ENCODE assay signal across 1 cellular context in genomic region chr11:4385978-4386740, GRCh38.
A peak's percentile ranks its signal among the peaks of the same experiment; 100 is the strongest.
TF ChIP-seq lines count a peak whose summit lies in the region.

No MANE protein-coding gene starts in this region.

TF ChIP-seq in HepG2, 621 proteins besides CTCF, POLR2A, EP300 and RAD21:
- TF ChIP-seq, protein P1, sequence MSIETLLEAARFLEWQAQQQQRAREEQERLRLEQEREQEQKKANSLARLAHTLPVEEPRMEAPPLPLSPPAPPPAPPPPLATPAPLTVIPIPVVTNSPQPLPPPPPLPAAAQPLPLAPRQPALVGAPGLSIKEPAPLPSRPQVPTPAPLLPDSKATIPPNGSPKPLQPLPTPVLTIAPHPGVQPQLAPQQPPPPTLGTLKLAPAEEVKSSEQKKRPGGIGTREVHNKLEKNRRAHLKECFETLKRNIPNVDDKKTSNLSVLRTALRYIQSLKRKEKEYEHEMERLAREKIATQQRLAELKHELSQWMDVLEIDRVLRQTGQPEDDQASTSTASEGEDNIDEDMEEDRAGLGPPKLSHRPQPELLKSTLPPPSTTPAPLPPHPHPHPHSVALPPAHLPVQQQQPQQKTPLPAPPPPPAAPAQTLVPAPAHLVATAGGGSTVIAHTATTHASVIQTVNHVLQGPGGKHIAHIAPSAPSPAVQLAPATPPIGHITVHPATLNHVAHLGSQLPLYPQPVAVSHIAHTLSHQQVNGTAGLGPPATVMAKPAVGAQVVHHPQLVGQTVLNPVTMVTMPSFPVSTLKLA (IDR thresholded peaks at IDR 0.05): peak; percentile 97
- TF ChIP-seq TEAD2 (CRISPR knock-in tag; IDR thresholded peaks at IDR 0.05) (no peak), GFI1 (CRISPR knock-in tag; IDR thresholded peaks at IDR 0.05; ENCODE audit: borderline replicate concordance) (no peak), ZNF3 (CRISPR knock-in tag; IDR thresholded peaks at IDR 0.05) (no peak), RXRA (CRISPR knock-in tag; IDR thresholded peaks at IDR 0.05) (no peak)
TF ChIP-seq in HepG2: peak in this region for 1.
